Comparison of ENCODE assay signal across 24 cellular contexts in the genomic region with DNA sequence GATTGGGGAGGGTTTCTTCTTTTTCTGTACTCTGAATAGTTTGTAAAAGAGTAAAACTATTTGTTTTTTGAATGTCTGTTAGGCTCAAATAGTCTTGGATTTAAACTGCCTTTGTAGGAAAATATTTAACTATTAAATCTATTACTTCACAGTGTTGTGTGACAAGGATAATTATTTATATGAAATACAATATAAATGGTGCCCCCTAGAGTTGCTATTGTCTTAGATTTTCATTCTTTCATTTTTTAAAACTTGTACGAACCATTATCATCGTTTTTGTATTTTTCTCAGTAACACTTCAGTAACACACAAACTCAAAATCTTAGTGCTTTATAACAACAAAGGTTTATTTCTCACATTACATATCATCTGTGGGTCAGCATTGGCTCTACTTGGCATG. TPM values are rescaled to one million over a fixed set of nuclear protein-coding genes. Genes with fewer than 3 reads are reported as not detected.
DNase-seq lines count a peak whose midpoint lies in the region; ATAC-seq and TF ChIP-seq lines count a peak whose summit lies in the region.
"Had no signal": no experiment of that assay in that cellular context is flagged by ENCODE, and none has a peak within 500 bp of the region (broad histone marks: within the 10 kb centered on the region; RNA-seq: fewer than 3 reads in every experiment).

No MANE protein-coding gene starts in this region.

- no peak for TF ChIP-seq POLR2A in breast epithelium (IDR thresholded peaks at IDR 0.05)
- TF ChIP-seq POLR2A in Peyer's patch (IDR thresholded peaks at IDR 0.05) = no peak

- H3K9me3 Mint-ChIP-seq in MCF 10A (ENCODE audit: unreplicated experiment) = no peaks in the 10 kb centered on the region
- peaks cover 10% of the 10 kb centered on the region for H3K9me3 Mint-ChIP-seq in chondrocyte (ENCODE audit: low read depth)
- H3K9me3 Mint-ChIP-seq: nephron progenitor cell had no signal

- H3K36me3 Mint-ChIP-seq in MCF 10A (ENCODE audit: insufficient read depth, unreplicated experiment) = no peaks in the 10 kb centered on the region
- no peaks in the 10 kb centered on the region for H3K36me3 Mint-ChIP-seq in chondrocyte (ENCODE audit: low read depth)
- H3K36me3 Mint-ChIP-seq: activated CD8-positive, alpha-beta memory T cell treated with anti-CD3 and anti-CD28 coated beads, Interleukin-2, amount 10 ng/mL, durations not matched to agents 7 days and 5 days; CD14-positive monocyte had no signal

- no peak for DNase-seq in MCF 10A (ENCODE audit: unreplicated experiment)
- no peak for DNase-seq in breast epithelium (ENCODE audit: low spot score in 2 of 2)
- peak; percentile 8 for DNase-seq in OCI-LY7 (ENCODE audit: low spot score)
- no peak for DNase-seq in chondrocyte (ENCODE audit: low spot score)
- no peak for DNase-seq in Peyer's patch
- DNase-seq: 8988T; activated CD4-positive, alpha-beta T cell treated with anti-CD3 and anti-CD28 coated beads for 36 hours; activated CD8-positive, alpha-beta memory T cell treated with anti-CD3 and anti-CD28 coated beads, Interleukin-2, amount 10 ng/mL, durations not matched to agents 7 days and 5 days; activated effector memory CD4-positive, alpha-beta T cell treated with anti-CD3 and anti-CD28 coated beads, Interleukin-2, amount 50 U/mL, for 16 hours; central memory CD4-positive, alpha-beta T cell; DMS153; endodermal cell; midbrain; NCI-H1092; NCI-H2081; NCI-H524 treated with DMSO at 0.1 percent for 48 hours; nephron progenitor cell; stimulated activated CD4-positive, alpha-beta T cell treated with anti-CD3 and anti-CD28 coated beads, Interleukin-15, amount 100 ng/mL, for 24 hours; stimulated activated naive CD8-positive, alpha-beta T cell treated with anti-CD3 and anti-CD28 coated beads, Interleukin-15, Interleukin-2, amounts not matched to agents 100 U/mL and 50 U/mL, for 24 hours had no signal

- CTCF ChIA-PET in MCF 10A (lab: Yijun Ruan, JAX) (interaction anchor here (0.5 to 1.1 kb wide), 5 partner anchors 21 to 390 kb away, joined by 3 read pairs; no protein-coding TSS in a partner anchor), OCI-LY7 (lab: Charles Lee; ENCODE audit: unreplicated experiment) (no interaction called here)

- H3K4me3 ChIP-seq in breast epithelium = no peak overlapping the region
- H3K4me3 ChIP-seq in OCI-LY7 (ENCODE audit: low read depth, low read length, poor library complexity, severe bottlenecking) = no peak overlapping the region
- peak overlapping the region; percentile 42 for H3K4me3 ChIP-seq in skeletal muscle satellite cell (ENCODE audit: low read length)
- H3K4me3 ChIP-seq in Peyer's patch = no peak overlapping the region
- H3K4me3 ChIP-seq: tibial nerve had no signal

- no peaks in the 10 kb centered on the region for H3K9me2 ChIP-seq in OCI-LY7 (ENCODE audit: insufficient read depth, low read length)

- H3K79me2 ChIP-seq in OCI-LY7 (ENCODE audit: insufficient read depth, low read depth, low read length) = no peaks in the 10 kb centered on the region

- H3K27ac Mint-ChIP-seq in MCF 10A (ENCODE audit: low read depth, unreplicated experiment) (no peak overlapping the region), chondrocyte (ENCODE audit: unreplicated experiment) (no peak overlapping the region)
- H3K27ac Mint-ChIP-seq: activated CD4-positive, alpha-beta T cell treated with anti-CD3 and anti-CD28 coated beads for 36 hours; activated CD8-positive, alpha-beta memory T cell treated with anti-CD3 and anti-CD28 coated beads, Interleukin-2, amount 10 ng/mL, durations not matched to agents 7 days and 5 days; CD14-positive monocyte; endodermal cell; nephron progenitor cell had no signal

- H3K9me3 ChIP-seq in breast epithelium = no peaks in the 10 kb centered on the region
- 0 out of 2 replicates have a peak, but pooled peaks cover 3% of the 10 kb centered on the region for H3K9me3 ChIP-seq in OCI-LY7 (ENCODE audit: low read length)
- H3K9me3 ChIP-seq in skeletal muscle satellite cell (replicated peaks; ENCODE audit: low read length) = no peaks in the 10 kb centered on the region
- no peaks in the 10 kb centered on the region for H3K9me3 ChIP-seq in Peyer's patch

- H4K20me1 ChIP-seq in OCI-LY7 (ENCODE audit: insufficient read depth, low read length) = no peaks in the 10 kb centered on the region

- H3K27me3 ChIP-seq in breast epithelium (no peaks in the 10 kb centered on the region), skeletal muscle satellite cell (ENCODE audit: control insufficient read depth, insufficient read depth, low read length) (peaks cover 2% of the 10 kb centered on the region), Peyer's patch (no peaks in the 10 kb centered on the region)
- H3K27me3 ChIP-seq: tibial nerve had no signal

- H3K36me3 ChIP-seq in breast epithelium = no peaks in the 10 kb centered on the region
- H3K36me3 ChIP-seq in OCI-LY7 (ENCODE audit: insufficient read depth, low read length) = no peaks in the 10 kb centered on the region
- no peaks in the 10 kb centered on the region for H3K36me3 ChIP-seq in skeletal muscle satellite cell (ENCODE audit: insufficient read depth, low read length)
- no peaks in the 10 kb centered on the region for H3K36me3 ChIP-seq in Peyer's patch
- H3K36me3 ChIP-seq: tibial nerve had no signal

- H3K4me2 ChIP-seq in OCI-LY7 (ENCODE audit: low read length) = peak overlapping the region; percentile 46; the same call in 1 of the 2 replicates
- H3K4me2 ChIP-seq in skeletal muscle satellite cell (ENCODE audit: low read length) = peak overlapping the region; percentile 62

- H3K4me1 Mint-ChIP-seq in MCF 10A (ENCODE audit: insufficient read depth, unreplicated experiment) (no peaks in the 10 kb centered on the region), chondrocyte (ENCODE audit: low read depth) (no peaks in the 10 kb centered on the region)
- H3K4me1 Mint-ChIP-seq: activated CD4-positive, alpha-beta T cell treated with anti-CD3 and anti-CD28 coated beads for 36 hours; activated CD8-positive, alpha-beta memory T cell treated with anti-CD3 and anti-CD28 coated beads, Interleukin-2, amount 10 ng/mL, durations not matched to agents 7 days and 5 days; endodermal cell; nephron progenitor cell had no signal

- POLR2A ChIA-PET in MCF 10A (lab: Yijun Ruan, JAX) (no interaction called here), OCI-LY7 (lab: Charles Lee) (interaction anchor here (0.7 kb wide), 2 partner anchors 258 to 548 kb away, joined by 3 to 4 read pairs; no protein-coding TSS in a partner anchor)

- H3K27me3 Mint-ChIP-seq in MCF 10A (ENCODE audit: insufficient read depth, unreplicated experiment) (no peaks in the 10 kb centered on the region), chondrocyte (ENCODE audit: low read depth) (peaks cover 43% of the 10 kb centered on the region)

- H3K4me1 ChIP-seq in breast epithelium (no peaks in the 10 kb centered on the region), OCI-LY7 (ENCODE audit: insufficient read depth, low read length, poor library complexity, severe bottlenecking) (no peaks in the 10 kb centered on the region), skeletal muscle satellite cell (ENCODE audit: control insufficient read depth, insufficient read depth, low read length) (no peaks in the 10 kb centered on the region), Peyer's patch (no peaks in the 10 kb centered on the region)
- H3K4me1 ChIP-seq: tibial nerve had no signal

- no TSS peak for BruUV-seq in MCF 10A (replicated peaks; lab: Mats Ljungman, UMichigan)
- no TSS peak for BruUV-seq in OCI-LY7 (replicated peaks; lab: Mats Ljungman, UMichigan)

- ATAC-seq in HG03354 (IDR thresholded peaks at IDR 0.05; ENCODE audit: poor library complexity, severe bottlenecking, unreplicated experiment) (no peak), GM21381 (IDR thresholded peaks at IDR 0.05; ENCODE audit: unreplicated experiment) (no peak)
- ATAC-seq: activated CD4-positive, alpha-beta T cell treated with anti-CD3 and anti-CD28 coated beads for 36 hours; activated CD8-positive, alpha-beta memory T cell treated with anti-CD3 and anti-CD28 coated beads, Interleukin-2, amount 10 ng/mL, durations not matched to agents 7 days and 5 days; stimulated activated naive CD8-positive, alpha-beta T cell treated with anti-CD3 and anti-CD28 coated beads, Interleukin-15, Interleukin-2, amounts not matched to agents 100 U/mL and 50 U/mL, for 24 hours had no signal

- intact Hi-C loops in MCF 10A (cut with micrococcal nuclease) = loop anchor here (1.0 to 2.0 kb wide), 3 partner anchors 50 to 365 kb away; no protein-coding TSS in a partner anchor
- intact Hi-C loops in breast epithelium (cut with DNase I; ENCODE audit: low total_unique reads) = no loop called here
- intact Hi-C loops in OCI-LY7 (cut with micrococcal nuclease; ENCODE audit: unreplicated experiment) = no loop called here

- H3K4me3 Mint-ChIP-seq in MCF 10A (ENCODE audit: unreplicated experiment) = peak overlapping the region; percentile 18
- H3K4me3 Mint-ChIP-seq in chondrocyte (ENCODE audit: unreplicated experiment) = no peak overlapping the region
- H3K4me3 Mint-ChIP-seq: activated CD4-positive, alpha-beta T cell treated with anti-CD3 and anti-CD28 coated beads for 36 hours; activated CD8-positive, alpha-beta memory T cell treated with anti-CD3 and anti-CD28 coated beads, Interleukin-2, amount 10 ng/mL, durations not matched to agents 7 days and 5 days; endodermal cell; nephron progenitor cell had no signal

- H3K27ac ChIP-seq in breast epithelium (no peak overlapping the region), OCI-LY7 (ENCODE audit: low read depth, low read length, poor library complexity, severe bottlenecking) (no peak overlapping the region), Peyer's patch (no peak overlapping the region)
- H3K27ac ChIP-seq: tibial nerve had no signal

- no peak overlapping the region for H2AFZ ChIP-seq in OCI-LY7 (ENCODE audit: low read length)

- no peak overlapping the region for H3K9ac ChIP-seq in skeletal muscle satellite cell (ENCODE audit: low read depth, low read length)

- TF ChIP-seq CTCF in MCF 10A (IDR thresholded peaks at IDR 0.05; ENCODE audit: unreplicated experiment) = peak; percentile 15
- no peak for TF ChIP-seq CTCF in breast epithelium (IDR thresholded peaks at IDR 0.05)
- peak; percentile 69 for TF ChIP-seq CTCF in OCI-LY7 (conservative IDR thresholded peaks at IDR 0.05; ENCODE audit: low read length)
- TF ChIP-seq CTCF in chondrocyte (IDR thresholded peaks at IDR 0.05) = peak; percentile 70
- no peak for TF ChIP-seq CTCF in Peyer's patch (IDR thresholded peaks at IDR 0.05)

RNA-seq across cellular contexts. Expression of a gene that starts 37.4 kb away (rescaled TPM):
- total RNA-seq in MCF 10A (2022) = not detected in 2 replicates
- not detected for total RNA-seq in breast epithelium
- not detected in 2 replicates for total RNA-seq in OCI-LY7 (2014; rRNA removed; shearing (Covaris generic))
- not detected in 2 replicates for total RNA-seq in OCI-LY7 (2022)
- total RNA-seq in chondrocyte = not detected in 3 replicates
- total RNA-seq in skeletal muscle satellite cell (2012; rRNA removed) = not detected in 2 replicates
- total RNA-seq in Peyer's patch = not detected
- total RNA-seq: activated CD4-positive, alpha-beta T cell treated with anti-CD3 and anti-CD28 coated beads for 36 hours; activated CD8-positive, alpha-beta memory T cell treated with anti-CD3 and anti-CD28 coated beads, Interleukin-2, amount 10 ng/mL, durations not matched to agents 7 days and 5 days; endodermal cell; tibial nerve had no signal

Comparison
In these comparisons a context has a peak if more than half of its experiments do, and no peak if none do; other contexts are left out.
1. CTCF ChIP-seq: peak in MCF 10A (single experiment), OCI-LY7 (single experiment) and chondrocyte (single experiment); none in breast epithelium (0 of 3) and Peyer's patch (0 of 6).